ENCODE assay signal across 25 cellular contexts in genomic region chr1:60861949-60862346, GRCh38.
"Had no signal": no experiment of that assay in that cellular context is flagged by ENCODE, and none has a peak within 500 bp of the region (broad histone marks: within the 10 kb centered on the region; RNA-seq: fewer than 3 reads in every experiment).

No MANE protein-coding gene starts in this region.

- H3K4me3 ChIP-seq: esophagus squamous epithelium, heart right ventricle, left lung, neural progenitor cell, ovary, right lobe of liver, suprapubic skin, thyroid gland had no signal

- H3K36me3 ChIP-seq: esophagus squamous epithelium, heart right ventricle, left lung, neural progenitor cell, ovary, right lobe of liver, suprapubic skin, thyroid gland had no signal

- H3K9ac ChIP-seq: neural progenitor cell had no signal

- DNase-seq: cerebellar nuclear complex; cortex of kidney; effector memory CD8-positive, alpha-beta T cell; erythroblast; esophagus squamous epithelium; foreskin melanocyte; glutamatergic neuron; heart right ventricle; hippocampal formation; kidney; left lung; mesenchymal stem cell; midbrain; naive thymus-derived CD4-positive, alpha-beta T cell; ovary; right lobe of liver; small intestine; stimulated activated CD4-positive, alpha-beta T cell treated with anti-CD3 and anti-CD28 coated beads, Interleukin-15, amount 100 ng/mL, for 24 hours; stimulated activated CD4-positive, alpha-beta T cell treated with anti-CD3 and anti-CD28 coated beads, Interleukin-2, amount 100 ng/mL, for 48 hours; stimulated activated naive B cell treated with anti-CD40 and anti-IgM and Interleukin-4, amounts not matched to agents 10 μg/mL and 1 μg/mL and 100 μg/mL, for 72 hours; stimulated activated naive CD8-positive, alpha-beta T cell treated with anti-CD3 and anti-CD28 coated beads, Interleukin-15, amount 100 ng/mL, for 72 hours had no signal

- ATAC-seq: effector memory CD8-positive, alpha-beta T cell; left lung; naive thymus-derived CD4-positive, alpha-beta T cell; right lobe of liver; stimulated activated naive B cell treated with anti-CD40 and anti-IgM and Interleukin-4, amounts not matched to agents 10 μg/mL and 1 μg/mL and 100 μg/mL, for 72 hours; stimulated activated naive CD8-positive, alpha-beta T cell treated with anti-CD3 and anti-CD28 coated beads, Interleukin-15, amount 100 ng/mL, for 72 hours had no signal

- H3K4me1 ChIP-seq: esophagus squamous epithelium, left lung, suprapubic skin, thyroid gland had no signal

- H2AFZ ChIP-seq: neural progenitor cell had no signal

- FAIRE-seq: endometrium, kidney, small intestine had no signal

- H3K4me2 ChIP-seq: neural progenitor cell had no signal

- H3K27me3 ChIP-seq: heart right ventricle, neural progenitor cell, ovary, right lobe of liver, thyroid gland had no signal

- H3K27ac ChIP-seq: esophagus squamous epithelium, heart right ventricle, left lung, neural progenitor cell, ovary, right lobe of liver, suprapubic skin, thyroid gland had no signal

- H3K9me3 ChIP-seq: esophagus squamous epithelium, heart right ventricle, left lung, ovary, right lobe of liver, suprapubic skin, thyroid gland had no signal
